3 cellular contexts compared by ENCODE assay signal in genomic region chr5:83484294-83484693, GRCh38.
TF ChIP-seq lines count a peak whose summit lies in the region.

No MANE protein-coding gene starts in this region.

TF ChIP-seq in H1, 55 proteins besides CTCF, POLR2A, EP300 and RAD21:
- no peak for TF ChIP-seq E2F6 (IDR thresholded peaks at IDR 0.05)
- TF ChIP-seq EZH2 (IDR thresholded peaks at IDR 0.05; ENCODE audit: low read depth, low read length, severe bottlenecking) = no peak
- TF ChIP-seq BACH1 (IDR thresholded peaks at IDR 0.05; ENCODE audit: low read length) = no peak
- TF ChIP-seq HDAC2 (IDR thresholded peaks at IDR 0.05; ENCODE audit: borderline replicate concordance in 1 of 2, low read depth in 2 of 2, low read length in 2 of 2) = no peak
- no peak for TF ChIP-seq ATF3 (IDR thresholded peaks at IDR 0.05; ENCODE audit: insufficient read depth, low read depth, low read length)
- TF ChIP-seq TAF1 (IDR thresholded peaks at IDR 0.05; ENCODE audit: low read depth, low read length) = no peak
- no peak for TF ChIP-seq MAFK (IDR thresholded peaks at IDR 0.05; ENCODE audit: low read depth, low read length)
- TF ChIP-seq POU5F1 (IDR thresholded peaks at IDR 0.05; ENCODE audit: low read depth, low read length) = no peak
- no peak for TF ChIP-seq KDM4A (IDR thresholded peaks at IDR 0.05; ENCODE audit: low read depth, low read length, severe bottlenecking)
- TF ChIP-seq JUN (IDR thresholded peaks at IDR 0.05; ENCODE audit: low read depth, low read length) = no peak
- no peak for TF ChIP-seq CBX5 (IDR thresholded peaks at IDR 0.05; ENCODE audit: low read depth, low read length)
- TF ChIP-seq RBBP5 (IDR thresholded peaks at IDR 0.05; ENCODE audit: borderline replicate concordance, low read depth, low read length) = no peak
- no peak for TF ChIP-seq ZNF274 (IDR thresholded peaks at IDR 0.05; ENCODE audit: borderline replicate concordance, extremely low read depth, low read length)
- no peak for TF ChIP-seq HDAC6 (IDR thresholded peaks at IDR 0.05; ENCODE audit: low read depth, low read length)
- TF ChIP-seq BCL11A (IDR thresholded peaks at IDR 0.05; ENCODE audit: low read depth in 2 of 2, low read length in 2 of 2) = no peak
- no peak for TF ChIP-seq NRF1 (IDR thresholded peaks at IDR 0.05; ENCODE audit: low read depth, low read length)
- TF ChIP-seq RNF2 (IDR thresholded peaks at IDR 0.05; ENCODE audit: borderline replicate concordance, low read depth, low read length, missing control alignments, poor library complexity, severe bottlenecking) = no peak
- TF ChIP-seq FOSL1 (IDR thresholded peaks at IDR 0.05; ENCODE audit: insufficient read depth, low read depth, low read length) = no peak
- TF ChIP-seq SIRT6 (IDR thresholded peaks at IDR 0.05; ENCODE audit: low read length) = no peak
- no peak for TF ChIP-seq TAF7 (optimal IDR thresholded peaks at IDR 0.05; ENCODE audit: borderline replicate concordance, low read depth, low read length)

TF ChIP-seq in neural cell, 6 proteins besides CTCF, POLR2A, EP300 and RAD21:
- TF ChIP-seq SMC3 (conservative IDR thresholded peaks at IDR 0.05; ENCODE audit: poor library complexity) (no peak), TAF1 (IDR thresholded peaks at IDR 0.05; ENCODE audit: low read depth) (no peak), REST (IDR thresholded peaks at IDR 0.05; ENCODE audit: borderline replicate concordance) (peak; percentile 75), POLR2AphosphoS5 (IDR thresholded peaks at IDR 0.05) (peak; percentile 10), MXI1 (conservative IDR thresholded peaks at IDR 0.05; ENCODE audit: poor library complexity, severe bottlenecking) (no peak), EZH2 (IDR thresholded peaks at IDR 0.05; ENCODE audit: borderline replicate concordance, insufficient read depth, low read length, poor library complexity, severe bottlenecking) (no peak)

TF ChIP-seq in WTC11, 78 proteins besides CTCF, POLR2A, EP300 and RAD21:
- TF ChIP-seq ZNF219 (CRISPR knock-in tag; IDR thresholded peaks at IDR 0.05; ENCODE audit: borderline replicate concordance) (no peak), SP1 (CRISPR knock-in tag; conservative IDR thresholded peaks at IDR 0.05) (no peak), ELF4 (CRISPR knock-in tag; IDR thresholded peaks at IDR 0.05; ENCODE audit: low read depth) (no peak), ATF2 (CRISPR knock-in tag; IDR thresholded peaks at IDR 0.05; ENCODE audit: borderline replicate concordance, low read depth) (no peak), STAT6 (CRISPR knock-in tag; conservative IDR thresholded peaks at IDR 0.05; ENCODE audit: low read depth) (no peak), EMX1 (CRISPR knock-in tag; IDR thresholded peaks at IDR 0.05) (no peak), MAX (CRISPR knock-in tag; IDR thresholded peaks at IDR 0.05) (no peak), TEAD1 (CRISPR knock-in tag; IDR thresholded peaks at IDR 0.05) (no peak), ZMAT4 (CRISPR knock-in tag; IDR thresholded peaks at IDR 0.05) (no peak), IRF2 (CRISPR knock-in tag; IDR thresholded peaks at IDR 0.05; ENCODE audit: borderline replicate concordance, low read depth) (no peak), RORB (CRISPR knock-in tag; IDR thresholded peaks at IDR 0.05) (no peak)
